ENCODE assay signal across 1 cellular context in the genomic region with DNA sequence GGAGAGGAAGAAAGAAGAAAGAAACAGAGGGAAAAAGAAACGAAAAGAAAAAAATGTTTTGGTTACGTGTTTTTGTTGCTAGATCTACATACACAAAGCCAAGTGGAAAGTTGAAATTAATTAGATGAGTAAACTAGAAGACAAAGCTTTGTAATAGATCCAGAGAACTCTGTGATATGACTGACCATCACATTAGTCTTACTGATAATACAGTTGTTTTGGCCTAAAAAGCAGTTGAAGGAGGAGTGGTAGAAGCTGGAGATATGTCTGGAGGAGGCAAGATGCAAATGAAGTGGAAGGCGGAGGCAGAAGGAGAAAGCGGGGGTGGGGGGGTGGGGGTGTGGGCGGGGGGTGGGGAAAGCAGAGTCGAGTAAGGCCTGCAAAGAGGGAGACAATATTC.
TF ChIP-seq lines count a peak whose summit lies in the region.

No MANE protein-coding gene starts in this region.

TF ChIP-seq in GM23338, 12 proteins besides CTCF, POLR2A, EP300 and RAD21 (continued from another document):
- TF ChIP-seq, protein P1, sequence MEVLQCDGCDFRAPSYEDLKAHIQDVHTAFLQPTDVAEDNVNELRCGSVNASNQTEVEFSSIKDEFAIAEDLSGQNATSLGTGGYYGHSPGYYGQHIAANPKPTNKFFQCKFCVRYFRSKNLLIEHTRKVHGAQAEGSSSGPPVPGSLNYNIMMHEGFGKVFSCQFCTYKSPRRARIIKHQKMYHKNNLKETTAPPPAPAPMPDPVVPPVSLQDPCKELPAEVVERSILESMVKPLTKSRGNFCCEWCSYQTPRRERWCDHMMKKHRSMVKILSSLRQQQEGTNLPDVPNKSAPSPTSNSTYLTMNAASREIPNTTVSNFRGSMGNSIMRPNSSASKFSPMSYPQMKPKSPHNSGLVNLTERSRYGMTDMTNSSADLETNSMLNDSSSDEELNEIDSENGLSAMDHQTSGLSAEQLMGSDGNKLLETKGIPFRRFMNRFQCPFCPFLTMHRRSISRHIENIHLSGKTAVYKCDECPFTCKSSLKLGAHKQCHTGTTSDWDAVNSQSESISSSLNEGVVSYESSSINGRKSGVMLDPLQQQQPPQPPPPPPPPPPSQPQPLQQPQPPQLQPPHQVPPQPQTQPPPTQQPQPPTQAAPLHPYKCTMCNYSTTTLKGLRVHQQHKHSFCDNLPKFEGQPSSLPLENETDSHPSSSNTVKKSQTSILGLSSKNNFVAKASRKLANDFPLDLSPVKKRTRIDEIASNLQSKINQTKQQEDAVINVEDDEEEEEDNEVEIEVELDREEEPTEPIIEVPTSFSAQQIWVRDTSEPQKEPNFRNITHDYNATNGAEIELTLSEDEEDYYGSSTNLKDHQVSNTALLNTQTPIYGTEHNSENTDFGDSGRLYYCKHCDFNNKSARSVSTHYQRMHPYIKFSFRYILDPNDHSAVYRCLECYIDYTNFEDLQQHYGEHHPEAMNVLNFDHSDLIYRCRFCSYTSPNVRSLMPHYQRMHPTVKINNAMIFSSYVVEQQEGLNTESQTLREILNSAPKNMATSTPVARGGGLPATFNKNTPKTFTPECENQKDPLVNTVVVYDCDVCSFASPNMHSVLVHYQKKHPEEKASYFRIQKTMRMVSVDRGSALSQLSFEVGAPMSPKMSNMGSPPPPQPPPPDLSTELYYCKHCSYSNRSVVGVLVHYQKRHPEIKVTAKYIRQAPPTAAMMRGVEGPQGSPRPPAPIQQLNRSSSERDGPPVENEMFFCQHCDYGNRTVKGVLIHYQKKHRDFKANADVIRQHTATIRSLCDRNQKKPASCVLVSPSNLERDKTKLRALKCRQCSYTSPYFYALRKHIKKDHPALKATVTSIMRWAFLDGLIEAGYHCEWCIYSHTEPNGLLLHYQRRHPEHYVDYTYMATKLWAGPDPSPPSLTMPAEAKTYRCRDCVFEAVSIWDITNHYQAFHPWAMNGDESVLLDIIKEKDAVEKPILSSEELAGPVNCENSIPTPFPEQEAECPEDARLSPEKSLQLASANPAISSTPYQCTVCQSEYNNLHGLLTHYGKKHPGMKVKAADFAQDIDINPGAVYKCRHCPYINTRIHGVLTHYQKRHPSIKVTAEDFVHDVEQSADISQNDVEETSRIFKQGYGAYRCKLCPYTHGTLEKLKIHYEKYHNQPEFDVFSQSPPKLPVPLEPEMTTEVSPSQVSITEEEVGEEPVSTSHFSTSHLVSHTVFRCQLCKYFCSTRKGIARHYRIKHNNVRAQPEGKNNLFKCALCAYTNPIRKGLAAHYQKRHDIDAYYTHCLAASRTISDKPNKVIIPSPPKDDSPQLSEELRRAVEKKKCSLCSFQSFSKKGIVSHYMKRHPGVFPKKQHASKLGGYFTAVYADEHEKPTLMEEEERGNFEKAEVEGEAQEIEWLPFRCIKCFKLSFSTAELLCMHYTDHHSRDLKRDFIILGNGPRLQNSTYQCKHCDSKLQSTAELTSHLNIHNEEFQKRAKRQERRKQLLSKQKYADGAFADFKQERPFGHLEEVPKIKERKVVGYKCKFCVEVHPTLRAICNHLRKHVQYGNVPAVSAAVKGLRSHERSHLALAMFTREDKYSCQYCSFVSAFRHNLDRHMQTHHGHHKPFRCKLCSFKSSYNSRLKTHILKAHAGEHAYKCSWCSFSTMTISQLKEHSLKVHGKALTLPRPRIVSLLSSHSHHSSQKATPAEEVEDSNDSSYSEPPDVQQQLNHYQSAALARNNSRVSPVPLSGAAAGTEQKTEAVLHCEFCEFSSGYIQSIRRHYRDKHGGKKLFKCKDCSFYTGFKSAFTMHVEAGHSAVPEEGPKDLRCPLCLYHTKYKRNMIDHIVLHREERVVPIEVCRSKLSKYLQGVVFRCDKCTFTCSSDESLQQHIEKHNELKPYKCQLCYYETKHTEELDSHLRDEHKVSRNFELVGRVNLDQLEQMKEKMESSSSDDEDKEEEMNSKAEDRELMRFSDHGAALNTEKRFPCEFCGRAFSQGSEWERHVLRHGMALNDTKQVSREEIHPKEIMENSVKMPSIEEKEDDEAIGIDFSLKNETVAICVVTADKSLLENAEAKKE (CRISPR knock-in tag; IDR thresholded peaks at IDR 0.05): no peak
- TF ChIP-seq EZH2phosphoT487 (IDR thresholded peaks at IDR 0.05; ENCODE audit: unreplicated experiment) (no peak), POLR2AphosphoS5 (IDR thresholded peaks at IDR 0.05; ENCODE audit: low read depth) (no peak), JUNB (IDR thresholded peaks at IDR 0.05; ENCODE audit: unreplicated experiment) (no peak), EZH2 (IDR thresholded peaks at IDR 0.05; ENCODE audit: low read depth, unreplicated experiment) (no peak), ZNF114 (CRISPR knock-in tag; IDR thresholded peaks at IDR 0.05) (no peak)
